Comparison of ENCODE assay signal across 8 cellular contexts in genomic region chr21:33229776-33230517, GRCh38. TPM values are rescaled to one million over a fixed set of nuclear protein-coding genes. Genes with fewer than 3 reads are reported as not detected.
DNase-seq lines count a peak whose midpoint lies in the region; ATAC-seq and TF ChIP-seq lines count a peak whose summit lies in the region.

Gene IFNAR2 (plus strand): TSS chr21:33229938. CDS start chr21:33241923, 11,985 bp downstream.

- H3K4me1 Mint-ChIP-seq in Caco-2 (ENCODE audit: low read depth, unreplicated experiment) (peaks cover 55% of the 10 kb centered on the region), nephron progenitor cell (peaks cover 15% of the 10 kb centered on the region)

- no peak for TF ChIP-seq EP300 in stomach (IDR thresholded peaks at IDR 0.05)

- BruUV-seq in Caco-2 (replicated peaks; lab: Mats Ljungman, UMichigan) = no TSS peak

- DNase-seq in Caco-2 = peak; percentile 84
- DNase-seq in HuH-7 (ENCODE audit: low spot score) = peak; percentile 72
- no peak for DNase-seq in RWPE2 (ENCODE audit: low spot score)
- peak; percentile 92 for DNase-seq in activated effector memory CD4-positive, alpha-beta T cell treated with anti-CD3 and anti-CD28 coated beads, Interleukin-2, amount 50 U/mL, for 16 hours
- DNase-seq in fibroblast of villous mesenchyme (ENCODE audit: low read depth) = peak; percentile 55
- DNase-seq in nephron progenitor cell = peak; percentile 88
- peak; percentile 80 for DNase-seq in stomach

- peak within 1 kb of the TSS; percentile 87 for H3K4me3 Mint-ChIP-seq in Caco-2 (ENCODE audit: unreplicated experiment)
- H3K4me3 Mint-ChIP-seq in nephron progenitor cell = peak within 1 kb of the TSS; percentile 86

- H3K4me1 ChIP-seq in Caco-2 = peaks cover 61% of the 10 kb centered on the region
- peaks cover 9% of the 10 kb centered on the region for H3K4me1 ChIP-seq in RWPE2 (ENCODE audit: insufficient read depth, poor library complexity, severe bottlenecking)
- H3K4me1 ChIP-seq in stomach = peaks cover 14 to 48% (median 30%) of the 10 kb centered on the region in 4 donors

- H3K27me3 Mint-ChIP-seq in Caco-2 (ENCODE audit: insufficient read depth, unreplicated experiment) (no peaks in the 10 kb centered on the region), nephron progenitor cell (ENCODE audit: low read depth, poor library complexity) (peaks cover 6% of the 10 kb centered on the region)

- peaks cover 3% of the 10 kb centered on the region for H3K9me3 Mint-ChIP-seq in Caco-2 (ENCODE audit: unreplicated experiment)
- peaks cover 7% of the 10 kb centered on the region for H3K9me3 Mint-ChIP-seq in nephron progenitor cell

- TF ChIP-seq CTCF in Caco-2 (IDR thresholded peaks at IDR 0.05; ENCODE audit: insufficient read depth in 1 of 2, low read depth in 1 of 2, low read length in 1 of 2, severe bottlenecking in 1 of 2, unreplicated experiment in 1 of 2) = no peak
- TF ChIP-seq CTCF in RWPE2 (IDR thresholded peaks at IDR 0.05; ENCODE audit: poor library complexity, severe bottlenecking) = no peak
- no peak for TF ChIP-seq CTCF in fibroblast of villous mesenchyme (IDR thresholded peaks at IDR 0.05; ENCODE audit: insufficient read depth, low read depth, low read length)
- no peak for TF ChIP-seq CTCF in nephron progenitor cell (IDR thresholded peaks at IDR 0.05)
- TF ChIP-seq CTCF in stomach (IDR thresholded peaks at IDR 0.05) = no peak

- POLR2A ChIA-PET in Caco-2 (lab: Charles Lee) = interaction anchor here (1.1 to 1.5 kb wide), 2 partner anchors 36 to 95 kb away, joined by 5 read pairs; partner anchors contain the start of genes IFNAR1 and IL10RB

- CTCF ChIA-PET in Caco-2 (lab: Charles Lee) = interaction anchor here (0.7 to 0.8 kb wide), 2 partner anchors 27 to 398 kb away, joined by 3 read pairs; no protein-coding TSS in a partner anchor

- H3K27me3 ChIP-seq in Caco-2 (replicated peaks; ENCODE audit: control insufficient read depth, insufficient read depth, low read length) (no peaks in the 10 kb centered on the region), RWPE2 (ENCODE audit: insufficient read depth, poor library complexity, severe bottlenecking) (no peaks in the 10 kb centered on the region), stomach (no peaks in the 10 kb centered on the region)

- H3K36me3 ChIP-seq in Caco-2 (ENCODE audit: control insufficient read depth, insufficient read depth, low read length) (no peaks in the 10 kb centered on the region), RWPE2 (ENCODE audit: low read depth) (0 out of 2 replicates have a peak, but pooled peaks cover 6% of the 10 kb centered on the region), stomach (no peaks in the 10 kb centered on the region)

- peaks cover 34% of the 10 kb centered on the region for H3K36me3 Mint-ChIP-seq in Caco-2 (ENCODE audit: insufficient read depth, unreplicated experiment)
- peaks cover 14% of the 10 kb centered on the region for H3K36me3 Mint-ChIP-seq in nephron progenitor cell (ENCODE audit: low read depth)

- H3K27ac Mint-ChIP-seq in Caco-2 (ENCODE audit: unreplicated experiment) (peak within 1 kb of the TSS; percentile 64), nephron progenitor cell (no peak within 1 kb of the TSS)

- no peaks in the 10 kb centered on the region for H3K9me3 ChIP-seq in Caco-2
- no peaks in the 10 kb centered on the region for H3K9me3 ChIP-seq in RWPE2 (ENCODE audit: severe bottlenecking)
- H3K9me3 ChIP-seq in stomach = no peaks in the 10 kb centered on the region

- intact Hi-C loops in Caco-2 (cut with micrococcal nuclease; ENCODE audit: unreplicated experiment) (loop anchor here (1.0 kb wide), 1 partner anchor 35 kb away; no protein-coding TSS in a partner anchor), stomach (cut with DNase I; ENCODE audit: low total_unique reads) (no loop called here)

- peak; percentile 67 for ATAC-seq in GM21423 (IDR thresholded peaks at IDR 0.05; ENCODE audit: unreplicated experiment)
- peak; percentile 85 for ATAC-seq in RWPE2 (ENCODE audit: low read depth)

- peak within 1 kb of the TSS; percentile 28 for H3K27ac ChIP-seq in RWPE2 (ENCODE audit: poor library complexity, severe bottlenecking)
- H3K27ac ChIP-seq in stomach = peak within 1 kb of the TSS; percentile 95 to 98 (median 96)

- 0 to 1% (median 0%) methylated on average over 32 to 95 of the region's 95 CpGs for WGBS in stomach, 5 donors

- TF ChIP-seq POLR2A in stomach (IDR thresholded peaks at IDR 0.05) = no peak

- H3K4me3 ChIP-seq in Caco-2 (ENCODE audit: low read depth, low read length) = peak within 1 kb of the TSS; percentile 93
- peak within 1 kb of the TSS; percentile 97 for H3K4me3 ChIP-seq in RWPE2 (ENCODE audit: severe bottlenecking)
- peak within 1 kb of the TSS; percentile 91 for H3K4me3 ChIP-seq in fibroblast of villous mesenchyme (ENCODE audit: low read depth, low read length)
- peak within 1 kb of the TSS; percentile 69 to 99 (median 96) for H3K4me3 ChIP-seq in stomach

RNA-seq across cellular contexts. Expression of gene IFNAR2, which starts in this region (rescaled TPM):
- total RNA-seq in Caco-2 (2022) = 33.7 and 36.1 TPM in 2 replicates
- total RNA-seq in fibroblast of villous mesenchyme = 3.9 and 5.2 TPM in 2 replicates
- 10 to 100 TPM in 3 of 5 donors, 1 to 10 TPM in 1, not detected in 1; 8.2 to 22.5 (median 12.6) TPM for total RNA-seq in stomach
- 1 to 10 TPM; 7.5 to 9.2 (median 8.8) TPM for polyA plus RNA-seq in stomach
